In genomic region chr21:29166853-29167252, GRCh38 we compare ENCODE assay signal across 2 cellular contexts.
TF ChIP-seq lines count a peak whose summit lies in the region.

No MANE protein-coding gene starts in this region.

TF ChIP-seq in liver, 16 proteins besides CTCF, POLR2A, EP300 and RAD21 (continued from another document):
- TF ChIP-seq ZBTB33 (IDR thresholded peaks at IDR 0.05) (peak; percentile 6), SP1 (IDR thresholded peaks at IDR 0.05) (peak; percentile 5)

TF ChIP-seq in HepG2, 621 proteins besides CTCF, POLR2A, EP300 and RAD21 (continued from another document):
- no peak for TF ChIP-seq ZBTB39 (CRISPR knock-in tag; IDR thresholded peaks at IDR 0.05)
- TF ChIP-seq HNRNPK (IDR thresholded peaks at IDR 0.05; ENCODE audit: low read depth, low read length, poor library complexity, severe bottlenecking), result no peak
- TF ChIP-seq ZNF670 (CRISPR knock-in tag; IDR thresholded peaks at IDR 0.05; ENCODE audit: borderline replicate concordance), result no peak
- no peak for TF ChIP-seq AHR (CRISPR knock-in tag; IDR thresholded peaks at IDR 0.05)
- no peak for TF ChIP-seq NCOA5 (CRISPR knock-in tag; IDR thresholded peaks at IDR 0.05)
- TF ChIP-seq ZFP82 (CRISPR knock-in tag; IDR thresholded peaks at IDR 0.05; ENCODE audit: borderline replicate concordance), result no peak
- TF ChIP-seq NFIB (CRISPR knock-in tag; IDR thresholded peaks at IDR 0.05; ENCODE audit: borderline replicate concordance), result no peak
- no peak for TF ChIP-seq ZSCAN9 (CRISPR knock-in tag; IDR thresholded peaks at IDR 0.05; ENCODE audit: borderline replicate concordance)
- no peak for TF ChIP-seq NR0B2 (CRISPR knock-in tag; IDR thresholded peaks at IDR 0.05)
- no peak for TF ChIP-seq ZNF615 (CRISPR knock-in tag; IDR thresholded peaks at IDR 0.05; ENCODE audit: borderline replicate concordance)
- TF ChIP-seq MBD4 (IDR thresholded peaks at IDR 0.05; ENCODE audit: borderline replicate concordance, low read length), result no peak
- no peak for TF ChIP-seq HMG20B (CRISPR knock-in tag; conservative IDR thresholded peaks at IDR 0.05)
- no peak for TF ChIP-seq KAT7 (CRISPR knock-in tag; IDR thresholded peaks at IDR 0.05; ENCODE audit: borderline replicate concordance)
- TF ChIP-seq ZNF547 (CRISPR knock-in tag; IDR thresholded peaks at IDR 0.05), result no peak
- TF ChIP-seq MTA1 (CRISPR knock-in tag; IDR thresholded peaks at IDR 0.05; ENCODE audit: borderline replicate concordance), result no peak
- TF ChIP-seq ATAD3A (CRISPR knock-in tag; IDR thresholded peaks at IDR 0.05), result no peak
- TF ChIP-seq POLR2AphosphoS5 (IDR thresholded peaks at IDR 0.05; ENCODE audit: low read depth, low read length), result no peak
